In the genomic region with DNA sequence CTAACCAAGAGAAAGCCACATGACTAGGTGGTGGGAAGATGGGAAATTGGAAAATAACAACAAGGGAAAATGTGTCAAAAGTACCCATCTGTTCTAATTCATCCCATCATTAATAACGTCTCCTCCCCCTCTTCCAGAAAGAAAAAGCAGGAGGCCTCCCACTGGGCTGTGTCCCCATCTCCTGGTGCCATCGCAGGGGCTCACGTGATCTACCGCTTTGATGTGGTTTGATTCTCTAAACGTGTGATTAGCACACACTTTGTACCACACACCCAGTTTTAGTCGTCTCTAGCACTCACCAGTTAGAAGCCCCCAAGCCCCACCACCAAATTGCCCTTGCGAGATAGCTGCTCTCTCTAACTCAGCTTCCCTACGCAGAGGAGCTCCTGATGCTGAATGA, we compare ENCODE assay signal across 21 cellular contexts.
DNase-seq lines count a peak whose midpoint lies in the region; ATAC-seq, FAIRE-seq and TF ChIP-seq lines count a peak whose summit lies in the region.
"Had no signal": no experiment of that assay in that cellular context is flagged by ENCODE, and none has a peak within 500 bp of the region (broad histone marks: within the 10 kb centered on the region; RNA-seq: fewer than 3 reads in every experiment).

No MANE protein-coding gene starts in this region.

- no peaks in the 10 kb centered on the region for H3K9me3 ChIP-seq in K562 (replicated peaks; ENCODE audit: control insufficient read depth, insufficient read depth, low read depth, low read length)
- no peaks in the 10 kb centered on the region for H3K9me3 ChIP-seq in neural cell (ENCODE audit: low read length)
- H3K9me3 ChIP-seq: BE2C, Caco-2 had no signal

- WGBS in K562 (ENCODE audit: insufficient coverage, low coverage, missing lambda C conversion rate): 27% methylated on average over 8 of the region's 8 CpGs

- no peak for TF ChIP-seq POLR2A in K562 (conservative IDR thresholded peaks at IDR 0.05)

- H3K9me2 ChIP-seq in neural cell (ENCODE audit: insufficient read depth, low read length): no peaks in the 10 kb centered on the region

- H2AFZ ChIP-seq in K562 (ENCODE audit: low read depth, low read length) (no peak overlapping the region; the same call in 1 of the 2 replicates), neural cell (ENCODE audit: low read depth, low read length) (no peak overlapping the region)
- H2AFZ ChIP-seq: GM23248 had no signal

- no TSS peak for BruUV-seq in K562 (replicated peaks; lab: Mats Ljungman, UMichigan)

- FAIRE-seq in K562 (lab: Jason Lieb, UNC): no peak
- FAIRE-seq: D721Med, GM12892, GM18507, H54 had no signal

- H3F3A ChIP-seq in neural cell (ENCODE audit: insufficient read depth, low read length, poor library complexity, severe bottlenecking): no peaks in the 10 kb centered on the region

- no peak for TF ChIP-seq RAD21 in K562 (CRISPR knock-in tag; conservative IDR thresholded peaks at IDR 0.05 in 1 of 2, IDR thresholded peaks at IDR 0.05 in 1 of 2)
- TF ChIP-seq RAD21 in neural cell (conservative IDR thresholded peaks at IDR 0.05): no peak

- intact Hi-C loops in K562 (cut with micrococcal nuclease) (loop anchor here (10.0 kb wide), 1 partner anchor 471 kb away; no protein-coding TSS in a partner anchor), left ventricle myocardium superior (cut with micrococcal nuclease) (no loop called here)

- CTCF ChIA-PET in K562 (lab: Yijun Ruan, JAX; ENCODE audit: low intra/inter-chr PET ratio): no interaction called here

- H3K4me1 ChIP-seq in K562 (replicated peaks in 1 of 2; ENCODE audit: control insufficient read depth in 2 of 2, insufficient read depth in 2 of 2, low read length in 2 of 2): peaks cover 7 to 19% of the 10 kb centered on the region in 2 experiments; a peak in 4 of 5 replicates
- H3K4me1 ChIP-seq: BE2C, Caco-2 had no signal

- peak; percentile 18 for DNase-seq in Ammon's horn (ENCODE audit: low spot score)
- DNase-seq in Jurkat, Clone E6-1 (ENCODE audit: low read depth, low spot score): peak; percentile 24
- DNase-seq in K562 (ENCODE audit: extremely low read depth in 1 of 4, low spot score in 3 of 4): no peak
- DNase-seq in globus pallidus (ENCODE audit: low spot score): no peak
- no peak for DNase-seq in left ventricle myocardium superior
- DNase-seq in SW 1271 (lab: John Stamatoyannopoulos, UW): no peak
- no peak for DNase-seq in dermis blood vessel endothelial cell
- DNase-seq: 8988T; BE2C; C1 segment of cervical spinal cord; Caco-2; CD4-positive, alpha-beta T cell; GDM1; GM23248; HCEC 1CT; HFFc6 had no signal

- POLR2A ChIA-PET in K562 (lab: Yijun Ruan, JAX): interaction anchor here (0.6 to 1.7 kb wide), 2 partner anchors 9 to 35 kb away, joined by 3 to 7 read pairs; no protein-coding TSS in a partner anchor

- H3K9me1 ChIP-seq in K562 (ENCODE audit: control insufficient read depth, insufficient read depth, low read length): no peaks in the 10 kb centered on the region

- TF ChIP-seq CTCF in K562 (IDR thresholded peaks at IDR 0.05 in 2 of 3, conservative IDR thresholded peaks at IDR 0.05 in 1 of 3; ENCODE audit: insufficient read depth in 2 of 3, low read depth in 1 of 3, low read length in 3 of 3): no peak
- TF ChIP-seq CTCF in neural cell (IDR thresholded peaks at IDR 0.05; ENCODE audit: poor library complexity, severe bottlenecking): no peak

- no peaks in the 10 kb centered on the region for H4K20me1 ChIP-seq in K562 (replicated peaks; ENCODE audit: control insufficient read depth, insufficient read depth, low read length)
- H4K20me1 ChIP-seq in neural cell (ENCODE audit: insufficient read depth): no peaks in the 10 kb centered on the region

- H3K79me2 ChIP-seq in K562 (ENCODE audit: control insufficient read depth, insufficient read depth, low read length): no peaks in the 10 kb centered on the region
- no peaks in the 10 kb centered on the region for H3K79me2 ChIP-seq in neural cell (replicated peaks; ENCODE audit: insufficient read depth, low read length)

- H3K9ac ChIP-seq in K562 (ENCODE audit: insufficient read depth in 1 of 2, low read depth in 2 of 2, low read length in 2 of 2): no peak overlapping the region; a peak in 1 of 4 replicates
- peak overlapping the region; percentile 14 for H3K9ac ChIP-seq in neural cell (ENCODE audit: low read length)
- H3K9ac ChIP-seq: GM23248 had no signal

- no peak overlapping the region for H3K4me3 ChIP-seq in Jurkat, Clone E6-1 (ENCODE audit: low read length)
- H3K4me3 ChIP-seq in K562: no peak overlapping the region
- H3K4me3 ChIP-seq in neural cell (ENCODE audit: low read length): no peak overlapping the region
- H3K4me3 ChIP-seq: GM23248 had no signal

- H3K27ac ChIP-seq in K562 (ENCODE audit: extremely low read depth, low read depth, low read length): no peak overlapping the region
- H3K27ac ChIP-seq in neural cell (ENCODE audit: low read length): peak overlapping the region; percentile 35
- H3K27ac ChIP-seq: GM23248 had no signal

- in situ Hi-C loops in K562 (cut with MboI): no loop called here

- H3K27me3 ChIP-seq in K562 (ENCODE audit: control insufficient read depth in 2 of 2, insufficient read depth in 2 of 2, low read length in 2 of 2) (no peaks in the 10 kb centered on the region; a peak in 2 of 5 replicates), neural cell (ENCODE audit: insufficient read depth, low read depth, low read length) (no peaks in the 10 kb centered on the region)
- H3K27me3 ChIP-seq: BE2C had no signal

- ATAC-seq in K562 (no peak), left ventricle myocardium superior (no peak)

- no peak for TF ChIP-seq EP300 in K562 (IDR thresholded peaks at IDR 0.05; ENCODE audit: low read length)
- TF ChIP-seq EP300 in neural cell (conservative IDR thresholded peaks at IDR 0.05; ENCODE audit: poor library complexity, severe bottlenecking): no peak

- H3K4me2 ChIP-seq in K562 (ENCODE audit: insufficient read depth, low read length) (no peak overlapping the region), neural cell (ENCODE audit: low read length) (no peak overlapping the region)

- H3K36me3 ChIP-seq in K562 (ENCODE audit: control insufficient read depth, insufficient read depth, low read length) (no peaks in the 10 kb centered on the region), neural cell (ENCODE audit: insufficient read depth, low read length) (no peaks in the 10 kb centered on the region)
- H3K36me3 ChIP-seq: BE2C had no signal

TF ChIP-seq in K562, 482 proteins besides CTCF, POLR2A, EP300 and RAD21 (continues in another document):
- TF ChIP-seq U2AF1 (optimal IDR thresholded peaks at IDR 0.05; ENCODE audit: low read depth, low read length) (no peak), ZFP30 (CRISPR knock-in tag; IDR thresholded peaks at IDR 0.05; ENCODE audit: borderline replicate concordance) (no peak), SMAD4 (CRISPR knock-in tag; conservative IDR thresholded peaks at IDR 0.05) (no peak), ZEB2 (IDR thresholded peaks at IDR 0.05) (no peak), IFI16 (CRISPR knock-in tag; IDR thresholded peaks at IDR 0.05) (no peak), NR4A1 (CRISPR knock-in tag; IDR thresholded peaks at IDR 0.05) (no peak), NR4A1 (tag; IDR thresholded peaks at IDR 0.05) (no peak)
- TF ChIP-seq, protein P1, sequence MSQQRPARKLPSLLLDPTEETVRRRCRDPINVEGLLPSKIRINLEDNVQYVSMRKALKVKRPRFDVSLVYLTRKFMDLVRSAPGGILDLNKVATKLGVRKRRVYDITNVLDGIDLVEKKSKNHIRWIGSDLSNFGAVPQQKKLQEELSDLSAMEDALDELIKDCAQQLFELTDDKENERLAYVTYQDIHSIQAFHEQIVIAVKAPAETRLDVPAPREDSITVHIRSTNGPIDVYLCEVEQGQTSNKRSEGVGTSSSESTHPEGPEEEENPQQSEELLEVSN (IDR thresholded peaks at IDR 0.05; ENCODE audit: borderline replicate concordance in 1 of 2, extremely low read depth in 1 of 2, insufficient read depth in 1 of 2, insufficient read length in 1 of 2, low read depth in 1 of 2, low read length in 1 of 2, poor library complexity in 1 of 2, severe bottlenecking in 1 of 2): no peak

TF ChIP-seq in neural cell, 6 proteins besides CTCF, POLR2A, EP300 and RAD21:
- TF ChIP-seq EZH2 (IDR thresholded peaks at IDR 0.05; ENCODE audit: borderline replicate concordance, insufficient read depth, low read length, poor library complexity, severe bottlenecking) (no peak), SMC3 (conservative IDR thresholded peaks at IDR 0.05; ENCODE audit: poor library complexity) (peak; percentile 19), TAF1 (IDR thresholded peaks at IDR 0.05; ENCODE audit: low read depth) (no peak)
- TF ChIP-seq, protein P2, sequence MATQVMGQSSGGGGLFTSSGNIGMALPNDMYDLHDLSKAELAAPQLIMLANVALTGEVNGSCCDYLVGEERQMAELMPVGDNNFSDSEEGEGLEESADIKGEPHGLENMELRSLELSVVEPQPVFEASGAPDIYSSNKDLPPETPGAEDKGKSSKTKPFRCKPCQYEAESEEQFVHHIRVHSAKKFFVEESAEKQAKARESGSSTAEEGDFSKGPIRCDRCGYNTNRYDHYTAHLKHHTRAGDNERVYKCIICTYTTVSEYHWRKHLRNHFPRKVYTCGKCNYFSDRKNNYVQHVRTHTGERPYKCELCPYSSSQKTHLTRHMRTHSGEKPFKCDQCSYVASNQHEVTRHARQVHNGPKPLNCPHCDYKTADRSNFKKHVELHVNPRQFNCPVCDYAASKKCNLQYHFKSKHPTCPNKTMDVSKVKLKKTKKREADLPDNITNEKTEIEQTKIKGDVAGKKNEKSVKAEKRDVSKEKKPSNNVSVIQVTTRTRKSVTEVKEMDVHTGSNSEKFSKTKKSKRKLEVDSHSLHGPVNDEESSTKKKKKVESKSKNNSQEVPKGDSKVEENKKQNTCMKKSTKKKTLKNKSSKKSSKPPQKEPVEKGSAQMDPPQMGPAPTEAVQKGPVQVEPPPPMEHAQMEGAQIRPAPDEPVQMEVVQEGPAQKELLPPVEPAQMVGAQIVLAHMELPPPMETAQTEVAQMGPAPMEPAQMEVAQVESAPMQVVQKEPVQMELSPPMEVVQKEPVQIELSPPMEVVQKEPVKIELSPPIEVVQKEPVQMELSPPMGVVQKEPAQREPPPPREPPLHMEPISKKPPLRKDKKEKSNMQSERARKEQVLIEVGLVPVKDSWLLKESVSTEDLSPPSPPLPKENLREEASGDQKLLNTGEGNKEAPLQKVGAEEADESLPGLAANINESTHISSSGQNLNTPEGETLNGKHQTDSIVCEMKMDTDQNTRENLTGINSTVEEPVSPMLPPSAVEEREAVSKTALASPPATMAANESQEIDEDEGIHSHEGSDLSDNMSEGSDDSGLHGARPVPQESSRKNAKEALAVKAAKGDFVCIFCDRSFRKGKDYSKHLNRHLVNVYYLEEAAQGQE (IDR thresholded peaks at IDR 0.05; ENCODE audit: borderline replicate concordance): no peak

Comparison
In these comparisons a context has a peak if more than half of its experiments do, and no peak if none do; other contexts are left out.
1. DNase-seq: peak in Ammon's horn (single experiment) and Jurkat, Clone E6-1 (single experiment); none in K562 (0 of 4), globus pallidus (single experiment), left ventricle myocardium superior (single experiment), SW 1271 (0 of 2) and dermis blood vessel endothelial cell (single experiment).